Comparison of ENCODE assay signal across 37 cellular contexts in the genomic region with DNA sequence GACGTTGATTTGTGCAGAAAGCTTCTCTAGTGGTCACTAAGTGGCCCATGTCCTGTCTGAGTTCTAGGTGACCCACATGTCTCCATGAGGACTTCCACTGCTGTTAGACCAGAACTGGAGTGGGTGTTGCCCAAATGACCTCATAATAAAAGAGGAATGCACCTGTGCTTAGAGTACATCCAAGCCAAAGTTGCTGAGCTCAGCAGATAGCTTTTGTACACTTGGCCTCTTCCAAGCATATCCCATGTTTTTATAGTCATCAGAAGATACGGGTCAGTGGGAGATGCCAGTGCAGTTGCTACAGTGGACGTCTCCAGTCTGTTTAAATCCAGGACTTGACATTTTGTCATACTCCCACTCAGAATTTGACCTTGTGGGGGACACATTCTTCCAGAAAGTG.
"Had no signal": no experiment of that assay in that cellular context is flagged by ENCODE, and none has a peak within 500 bp of the region (broad histone marks: within the 10 kb centered on the region; RNA-seq: fewer than 3 reads in every experiment).

No MANE protein-coding gene starts in this region.

- H3K9me3 Mint-ChIP-seq: activated B cell treated with CpG ODN at 0.5 μM for 24 hours; activated CD4-positive, alpha-beta memory T cell treated with anti-CD3 and anti-CD28 coated beads for 36 hours; activated CD4-positive, alpha-beta T cell treated with anti-CD3 and anti-CD28 coated beads, Interleukin-2, amount 10 ng/mL, durations not matched to agents 24 days and 14 days; activated CD8-positive, alpha-beta T cell treated with anti-CD3 and anti-CD28 coated beads for 36 hours; activated naive CD4-positive, alpha-beta T cell treated with anti-CD3 and anti-CD28 coated beads for 36 hours; activated naive CD4-positive, alpha-beta T cell treated with anti-CD3 and anti-CD28 coated beads, Interleukin-2, amount 50 U/mL, for 72 hours; activated naive CD8-positive, alpha-beta T cell treated with anti-CD3 and anti-CD28 coated beads for 36 hours; activated T-cell treated with anti-CD3 and anti-CD28 coated beads, Interleukin-2, amount 50 U/mL, for 4 hours; activated T-cell treated with anti-CD3 and anti-CD28 coated beads, Interleukin-2, amount 50 U/mL, for 72 hours; activated T-helper 1 cell treated with anti-CD3 and anti-CD28 coated beads, Interleukin-12 subunit alpha, Interleukin-12 subunit beta, Interleukin-2, Interleukin-4 antibody, amounts not matched to agents 30 ng/mL and 10 ng/mL and 1 ng/mL, durations not matched to agents 14 hours and 24 hours and 36 hours; activated T-helper 17 cell treated with anti-CD3 and anti-CD28 coated beads, Interleukin-2, amount 50 U/mL, for 72 hours; T-helper 1 cell treated with Interleukin-12 subunit alpha and Interleukin-12 subunit beta and Interleukin-4 antibody, amounts not matched to agents 30 μg/mL and 1 μg/mL, for 36 hours; T-helper 2 cell treated with Interferon-gamma antibody and Interleukin-4, amounts not matched to agents 5 μg/mL and 100 μg/mL, for 36 hours had no signal

- H3K9me3 ChIP-seq: adrenal gland, body of pancreas, breast epithelium had no signal

- H3K27me3 ChIP-seq: adrenal gland, body of pancreas, breast epithelium had no signal

- DNase-seq: activated B cell treated with CpG ODN at 0.5 μM for 24 hours; activated CD4-positive, alpha-beta memory T cell treated with anti-CD3 and anti-CD28 coated beads for 36 hours; activated CD4-positive, alpha-beta T cell treated with anti-CD3 and anti-CD28 coated beads for 4 hours; activated CD4-positive, alpha-beta T cell treated with anti-CD3 and anti-CD28 coated beads, Interleukin-2, amount 10 ng/mL, durations not matched to agents 24 days and 14 days; activated CD4-positive, alpha-beta T cell treated with anti-CD3 and anti-CD28 coated beads, Interleukin-2, amount 50 U/mL, for 1 hour; activated CD4-positive, alpha-beta T cell treated with anti-CD3 and anti-CD28 coated beads, Interleukin-2, amount 50 U/mL, for 4 hours; activated CD4-positive, CD25-positive, alpha-beta regulatory T cell treated with anti-CD3 and anti-CD28 coated beads, Interleukin-2, amount 50 U/mL, for 72 hours; activated CD8-positive, alpha-beta memory T cell treated with anti-CD3 and anti-CD28 coated beads, Interleukin-2, amount 50 U/mL, for 4 hours; activated CD8-positive, alpha-beta T cell treated with anti-CD3 and anti-CD28 coated beads for 36 hours; activated effector memory CD4-positive, alpha-beta T cell treated with anti-CD3 and anti-CD28 coated beads, Interleukin-2, amount 50 U/mL, for 16 hours; activated gamma-delta T cell treated with Interleukin-2 at 50 U/mL for 16 hours; activated naive CD4-positive, alpha-beta T cell; activated naive CD4-positive, alpha-beta T cell treated with anti-CD3 and anti-CD28 coated beads for 36 hours; activated naive CD4-positive, alpha-beta T cell treated with anti-CD3 and anti-CD28 coated beads, Interleukin-2, amount 50 U/mL, for 16 hours; activated naive CD8-positive, alpha-beta T cell treated with anti-CD3 and anti-CD28 coated beads for 36 hours; activated T-cell treated with anti-CD3 and anti-CD28 coated beads for 4 hours; activated T-cell treated with anti-CD3 and anti-CD28 coated beads, Interleukin-2, amount 50 U/mL, for 1 hour; activated T-cell treated with anti-CD3 and anti-CD28 coated beads, Interleukin-2, amount 50 U/mL, for 4 hours; activated T-cell treated with anti-CD3 and anti-CD28 coated beads, Interleukin-2, amount 50 U/mL, for 72 hours; adrenal gland; amniotic stem cell; aorta; body of pancreas; brain microvascular endothelial cell; central memory CD4-positive, alpha-beta T cell; T-helper 1 cell; T-helper 2 cell; T-helper 9 cell had no signal

- H3K27ac Mint-ChIP-seq: activated B cell treated with CpG ODN at 0.5 μM for 24 hours; activated CD4-positive, alpha-beta memory T cell treated with anti-CD3 and anti-CD28 coated beads for 36 hours; activated CD4-positive, alpha-beta T cell treated with anti-CD3 and anti-CD28 coated beads, Interleukin-2, amount 10 ng/mL, durations not matched to agents 24 days and 14 days; activated CD8-positive, alpha-beta T cell treated with anti-CD3 and anti-CD28 coated beads for 36 hours; activated naive CD4-positive, alpha-beta T cell treated with anti-CD3 and anti-CD28 coated beads for 36 hours; activated naive CD4-positive, alpha-beta T cell treated with anti-CD3 and anti-CD28 coated beads, Interleukin-2, amount 50 U/mL, for 72 hours; activated naive CD8-positive, alpha-beta T cell treated with anti-CD3 and anti-CD28 coated beads for 36 hours; activated T-cell treated with anti-CD3 and anti-CD28 coated beads, Interleukin-2, amount 50 U/mL, for 72 hours; activated T-helper 1 cell treated with anti-CD3 and anti-CD28 coated beads, Interleukin-12 subunit alpha, Interleukin-12 subunit beta, Interleukin-2, Interleukin-4 antibody, amounts not matched to agents 30 ng/mL and 10 ng/mL and 1 ng/mL, durations not matched to agents 14 hours and 24 hours and 36 hours; activated T-helper 17 cell treated with anti-CD3 and anti-CD28 coated beads, Interleukin-2, amount 50 U/mL, for 72 hours; T-helper 1 cell treated with Interleukin-12 subunit alpha and Interleukin-12 subunit beta and Interleukin-4 antibody, amounts not matched to agents 30 μg/mL and 1 μg/mL, for 36 hours; T-helper 2 cell treated with Interferon-gamma antibody and Interleukin-4, amounts not matched to agents 5 μg/mL and 100 μg/mL, for 36 hours had no signal

- H3K27ac ChIP-seq: adrenal gland, body of pancreas, brain microvascular endothelial cell, breast epithelium, VCaP had no signal

- H3K4me1 ChIP-seq: adrenal gland, body of pancreas had no signal

- H3K36me3 Mint-ChIP-seq: activated CD4-positive, alpha-beta memory T cell treated with anti-CD3 and anti-CD28 coated beads for 36 hours; activated naive CD4-positive, alpha-beta T cell treated with anti-CD3 and anti-CD28 coated beads, Interleukin-2, amount 50 U/mL, for 72 hours; activated naive CD8-positive, alpha-beta T cell treated with anti-CD3 and anti-CD28 coated beads for 36 hours had no signal

- H3K36me3 ChIP-seq: adrenal gland, brain microvascular endothelial cell, breast epithelium had no signal

- H3K4me3 Mint-ChIP-seq: activated B cell treated with CpG ODN at 0.5 μM for 24 hours; activated CD4-positive, alpha-beta memory T cell treated with anti-CD3 and anti-CD28 coated beads for 36 hours; activated CD4-positive, alpha-beta T cell treated with anti-CD3 and anti-CD28 coated beads, Interleukin-2, amount 10 ng/mL, durations not matched to agents 24 days and 14 days; activated CD8-positive, alpha-beta T cell treated with anti-CD3 and anti-CD28 coated beads for 36 hours; activated naive CD4-positive, alpha-beta T cell treated with anti-CD3 and anti-CD28 coated beads for 36 hours; activated naive CD8-positive, alpha-beta T cell treated with anti-CD3 and anti-CD28 coated beads for 36 hours; activated T-cell treated with anti-CD3 and anti-CD28 coated beads, Interleukin-2, amount 50 U/mL, for 4 hours; activated T-cell treated with anti-CD3 and anti-CD28 coated beads, Interleukin-2, amount 50 U/mL, for 72 hours; activated T-helper 1 cell treated with anti-CD3 and anti-CD28 coated beads, Interleukin-12 subunit alpha, Interleukin-12 subunit beta, Interleukin-2, Interleukin-4 antibody, amounts not matched to agents 30 ng/mL and 10 ng/mL and 1 ng/mL, durations not matched to agents 14 hours and 24 hours and 36 hours; activated T-helper 17 cell treated with anti-CD3 and anti-CD28 coated beads, Interleukin-2, amount 50 U/mL, for 72 hours; T-helper 1 cell treated with Interleukin-12 subunit alpha and Interleukin-12 subunit beta and Interleukin-4 antibody, amounts not matched to agents 30 μg/mL and 1 μg/mL, for 36 hours; T-helper 2 cell treated with Interferon-gamma antibody and Interleukin-4, amounts not matched to agents 5 μg/mL and 100 μg/mL, for 36 hours had no signal

- H3K27me3 Mint-ChIP-seq: activated CD4-positive, alpha-beta memory T cell treated with anti-CD3 and anti-CD28 coated beads for 36 hours; activated CD8-positive, alpha-beta T cell treated with anti-CD3 and anti-CD28 coated beads for 36 hours; activated naive CD8-positive, alpha-beta T cell treated with anti-CD3 and anti-CD28 coated beads for 36 hours; activated T-helper 17 cell treated with anti-CD3 and anti-CD28 coated beads, Interleukin-2, amount 50 U/mL, for 72 hours had no signal

- FAIRE-seq: astrocyte, TTC549 had no signal

- ATAC-seq: activated CD8-positive, alpha-beta T cell treated with anti-CD3 and anti-CD28 coated beads for 36 hours; activated naive CD4-positive, alpha-beta T cell treated with anti-CD3 and anti-CD28 coated beads, Interleukin-2, amount 50 U/mL, for 72 hours; activated T-cell treated with anti-CD3 and anti-CD28 coated beads, Interleukin-2, amount 50 U/mL, for 4 hours; activated T-cell treated with anti-CD3 and anti-CD28 coated beads, Interleukin-2, amount 50 U/mL, for 72 hours; activated T-helper 17 cell treated with anti-CD3 and anti-CD28 coated beads, Interleukin-2, amount 50 U/mL, for 72 hours; body of pancreas had no signal

- H3K4me3 ChIP-seq: adrenal gland, body of pancreas, breast epithelium had no signal

- H3K4me1 Mint-ChIP-seq: activated T-helper 17 cell treated with anti-CD3 and anti-CD28 coated beads, Interleukin-2, amount 50 U/mL, for 72 hours had no signal
